In the genomic region with DNA sequence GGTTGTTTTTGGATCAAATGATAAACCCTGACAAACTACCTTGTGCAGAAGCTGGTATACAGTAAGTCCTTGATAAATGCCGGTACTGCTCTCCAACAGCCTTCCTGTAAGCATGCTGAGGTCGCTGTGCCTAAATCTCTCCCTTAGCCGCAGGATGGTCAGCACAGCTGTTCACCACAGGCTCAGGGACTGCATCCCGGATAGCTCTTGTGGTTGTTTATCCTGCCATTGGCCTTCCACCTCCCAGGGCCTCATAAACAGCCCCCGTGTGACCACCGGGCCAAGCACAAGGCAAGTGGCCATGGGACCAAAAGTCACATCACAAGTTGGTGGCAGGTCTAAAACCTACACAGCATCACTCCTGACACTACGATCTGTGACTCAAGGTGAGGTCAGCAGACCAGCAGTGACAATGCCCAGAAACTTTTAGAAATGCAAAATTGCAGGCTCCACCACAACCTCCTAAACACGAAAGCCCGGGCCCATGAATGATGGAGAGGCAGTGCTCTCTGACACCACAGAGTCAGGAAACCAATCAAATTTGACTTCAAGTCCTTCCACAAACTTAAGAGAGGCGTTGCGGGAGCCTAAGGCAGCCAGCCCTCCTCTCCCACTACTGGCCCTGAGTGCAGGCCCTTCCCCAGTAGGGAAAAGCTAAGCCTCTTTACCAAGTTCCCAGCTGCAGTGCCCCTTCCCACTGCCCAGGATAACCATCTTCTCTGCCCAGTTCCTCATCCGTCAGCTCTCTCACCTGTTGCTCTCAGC, we compare ENCODE assay signal across 23 cellular contexts. TPM values are rescaled to one million over a fixed set of nuclear protein-coding genes. Genes with fewer than 3 reads are reported as not detected.
DNase-seq lines count a peak whose midpoint lies in the region; ATAC-seq, FAIRE-seq and TF ChIP-seq lines count a peak whose summit lies in the region.
"Had no signal": no experiment of that assay in that cellular context is flagged by ENCODE, and none has a peak within 500 bp of the region (broad histone marks: within the 10 kb centered on the region; RNA-seq: fewer than 3 reads in every experiment).

No MANE protein-coding gene starts in this region.

- H3K36me3 ChIP-seq in GM23248 (ENCODE audit: low read depth), result no peaks in the 10 kb centered on the region

- H3K36me3 Mint-ChIP-seq in stimulated activated effector memory CD8-positive, alpha-beta T cell treated with anti-CD3 and anti-CD28 coated beads, Interleukin-12 subunit alpha, Interleukin-12 subunit beta, amount 100 ng/mL, for 72 hours, result no peaks in the 10 kb centered on the region
- no peaks in the 10 kb centered on the region for H3K36me3 Mint-ChIP-seq in immature natural killer cell

- H3K27ac ChIP-seq in GM23248, result no peak overlapping the region

- POLR2A ChIA-PET in GM10248 (lab: Yijun Ruan, JAX) (no interaction called here), HEK293T (lab: Yijun Ruan, JAX) (no interaction called here)

- peaks cover 4% of the 10 kb centered on the region for H3K9me3 Mint-ChIP-seq in stimulated activated effector memory CD8-positive, alpha-beta T cell treated with anti-CD3 and anti-CD28 coated beads, Interleukin-12 subunit alpha, Interleukin-12 subunit beta, amount 100 ng/mL, for 72 hours
- peaks cover 0 to 2% (median 0%) of the 10 kb centered on the region in 6 donors for H3K9me3 Mint-ChIP-seq in immature natural killer cell

- WGBS in GM23248 (ENCODE audit: low coverage in 1 of 2, low lambda C conversion rate in 2 of 2, missing lambda C conversion rate in 2 of 2), 2 experiments, result 42 to 44% methylated on average over 12 of the region's 12 CpGs

- peaks cover 0 to 6% (median 5%) of the 10 kb centered on the region in 3 donors for H3K27me3 Mint-ChIP-seq in immature natural killer cell (ENCODE audit: low read depth in 3 of 3)

- no peak overlapping the region for H3K4me2 ChIP-seq in GM23248 (ENCODE audit: unreplicated experiment)

- no peaks in the 10 kb centered on the region for H4K20me1 ChIP-seq in GM23248 (ENCODE audit: insufficient read depth)

- H3K27me3 ChIP-seq in GM23248 (replicated peaks; ENCODE audit: insufficient read depth), result no peaks in the 10 kb centered on the region

- FAIRE-seq in GM19239 (lab: Jason Lieb, UNC), result no peak
- FAIRE-seq: GM12892 had no signal

- H3K9me3 ChIP-seq in GM23248 (ENCODE audit: low read depth), result no peaks in the 10 kb centered on the region

- no peaks in the 10 kb centered on the region for H3K4me1 Mint-ChIP-seq in stimulated activated effector memory CD8-positive, alpha-beta T cell treated with anti-CD3 and anti-CD28 coated beads, Interleukin-12 subunit alpha, Interleukin-12 subunit beta, amount 100 ng/mL, for 72 hours
- no peaks in the 10 kb centered on the region for H3K4me1 Mint-ChIP-seq in immature natural killer cell

- ATAC-seq in stimulated activated effector memory CD8-positive, alpha-beta T cell treated with anti-CD3 and anti-CD28 coated beads, Interleukin-12 subunit alpha, Interleukin-12 subunit beta, amount 100 ng/mL, for 72 hours, result peak; percentile 55
- no peak for ATAC-seq in HG03457 (IDR thresholded peaks at IDR 0.05; ENCODE audit: unreplicated experiment)

- no peaks in the 10 kb centered on the region for H3K79me2 ChIP-seq in GM23248 (ENCODE audit: insufficient read depth)

- peak; percentile 10 for DNase-seq in GM10248 (ENCODE audit: extremely low spot score)
- peak; percentile 3 for DNase-seq in HEK293T (ENCODE audit: extremely low spot score)
- DNase-seq in iPS-NIHi11 (ENCODE audit: low spot score), result peak; percentile 3
- no peak for DNase-seq in stimulated activated effector memory CD8-positive, alpha-beta T cell treated with anti-CD3 and anti-CD28 coated beads, Interleukin-12 subunit alpha, Interleukin-12 subunit beta, amount 100 ng/mL, for 72 hours (ENCODE audit: low spot score in 2 of 2)
- no peak for DNase-seq in GM23248
- no peak for DNase-seq in immature natural killer cell
- no peak for DNase-seq in GM19239 (ENCODE audit: insufficient read length, low spot score)
- DNase-seq: C1 segment of cervical spinal cord; DND-41; GDM1; KBM-7; MV-4-11; NCI-H1417 treated with DMSO at 0.1 percent for 48 hours; NCI-H1930; NCI-H446; NCI-H69; NK-92 treated with Interleukin-12 subunit alpha and Interleukin-12 subunit beta, amount 100 ng/mL, for 24 hours; SIG-M5 had no signal

- H3K4me1 ChIP-seq in GM23248 (ENCODE audit: insufficient read depth), result no peaks in the 10 kb centered on the region

- H3K4me3 ChIP-seq in GM23248, result no peak overlapping the region

- H3K9ac ChIP-seq in GM23248, result no peak overlapping the region

- H3K27ac Mint-ChIP-seq in stimulated activated effector memory CD8-positive, alpha-beta T cell treated with anti-CD3 and anti-CD28 coated beads, Interleukin-12 subunit alpha, Interleukin-12 subunit beta, amount 100 ng/mL, for 72 hours, result no peak overlapping the region
- H3K27ac Mint-ChIP-seq in immature natural killer cell, result no peak overlapping the region

- H3K4me3 Mint-ChIP-seq in stimulated activated effector memory CD8-positive, alpha-beta T cell treated with anti-CD3 and anti-CD28 coated beads, Interleukin-12 subunit alpha, Interleukin-12 subunit beta, amount 100 ng/mL, for 72 hours, result no peak overlapping the region
- H3K4me3 Mint-ChIP-seq in immature natural killer cell, result no peak overlapping the region

- H2AFZ ChIP-seq in GM23248, result no peak overlapping the region

- TF ChIP-seq CTCF in GM10248 (IDR thresholded peaks at IDR 0.05; ENCODE audit: control extremely low read depth, extremely low read depth, low read depth, missing control alignments), result no peak

- CTCF ChIA-PET in GM10248 (lab: Yijun Ruan, JAX) (interaction anchor here (1.0 kb wide), 1 partner anchor 11 kb away, joined by 3 read pairs; no protein-coding TSS in a partner anchor), HEK293T (lab: Yijun Ruan, JAX) (no interaction called here)

- in situ Hi-C loops in GM23248 (cut with MboI), result no loop called here

- H3K9me2 ChIP-seq in GM23248 (ENCODE audit: insufficient read depth), result no peaks in the 10 kb centered on the region

- no peaks in the 10 kb centered on the region for H3F3A ChIP-seq in GM23248 (ENCODE audit: insufficient read depth)

TF ChIP-seq in HEK293T, 16 proteins besides CTCF, POLR2A, EP300 and RAD21:
- TF ChIP-seq SUZ12 (IDR thresholded peaks at IDR 0.05), result no peak
- TF ChIP-seq CTBP1 (IDR thresholded peaks at IDR 0.05; ENCODE audit: borderline replicate concordance), result no peak

RNA-seq across cellular contexts. Expression of gene SPATA19, which starts 3.9 kb away (rescaled TPM):
- not detected in 2 replicates for total RNA-seq in GM23248 (2014; rRNA removed; shearing (Covaris generic))
- not detected in 2 replicates for polyA plus RNA-seq in GM23248 (2016; fragmentation: Nextera tagmentation; extraction: Ambion mirVana)
- not detected for polyA plus RNA-seq in immature natural killer cell
- total RNA-seq: A673, OCI-LY7, RPMI7951 had no signal

Comparison
In these comparisons a context has a peak if more than half of its experiments do, and no peak if none do; other contexts are left out.
1. DNase-seq: peak in GM10248 (single experiment), HEK293T (single experiment) and iPS-NIHi11 (single experiment); none in stimulated activated effector memory CD8-positive, alpha-beta T cell treated with anti-CD3 and anti-CD28 coated beads, Interleukin-12 subunit alpha, Interleukin-12 subunit beta, amount 100 ng/mL, for 72 hours (0 of 2), GM23248 (single experiment), immature natural killer cell (0 of 3) and GM19239 (single experiment).